1 cellular context compared by ENCODE assay signal in the genomic region with DNA sequence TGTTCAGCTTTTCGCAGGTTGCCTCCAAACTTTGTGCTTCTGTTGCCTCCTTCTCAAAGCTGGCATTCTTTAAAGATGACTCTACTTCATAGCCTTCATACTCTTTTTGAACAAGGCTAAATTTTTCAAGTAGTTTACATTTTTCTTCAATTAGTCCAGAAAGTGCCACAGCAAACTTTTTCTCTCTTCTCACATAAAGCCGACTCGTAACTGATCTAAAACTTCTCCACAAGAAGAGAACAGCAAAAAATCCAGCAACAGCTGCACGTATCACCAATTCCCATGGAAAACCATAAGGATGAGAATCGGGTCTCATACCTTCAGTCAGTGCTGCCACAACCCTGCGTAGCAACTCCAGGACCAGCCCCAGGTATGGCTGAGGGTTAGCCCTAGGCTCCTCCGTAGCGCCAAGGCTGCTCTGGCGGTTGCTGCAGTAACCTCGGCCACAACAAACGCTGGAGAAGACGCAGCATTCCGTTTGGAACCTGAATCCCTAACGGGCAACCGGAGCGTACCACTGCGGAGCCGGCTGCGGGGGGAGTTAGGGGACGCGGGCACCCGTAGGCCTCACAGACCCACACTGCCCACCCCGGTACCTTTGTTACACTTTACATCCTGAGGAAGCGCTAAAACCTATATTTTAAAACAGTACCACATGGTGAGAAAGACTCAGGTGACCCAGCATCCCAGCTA.
TF ChIP-seq lines count a peak whose summit lies in the region.

A gene with protein sequence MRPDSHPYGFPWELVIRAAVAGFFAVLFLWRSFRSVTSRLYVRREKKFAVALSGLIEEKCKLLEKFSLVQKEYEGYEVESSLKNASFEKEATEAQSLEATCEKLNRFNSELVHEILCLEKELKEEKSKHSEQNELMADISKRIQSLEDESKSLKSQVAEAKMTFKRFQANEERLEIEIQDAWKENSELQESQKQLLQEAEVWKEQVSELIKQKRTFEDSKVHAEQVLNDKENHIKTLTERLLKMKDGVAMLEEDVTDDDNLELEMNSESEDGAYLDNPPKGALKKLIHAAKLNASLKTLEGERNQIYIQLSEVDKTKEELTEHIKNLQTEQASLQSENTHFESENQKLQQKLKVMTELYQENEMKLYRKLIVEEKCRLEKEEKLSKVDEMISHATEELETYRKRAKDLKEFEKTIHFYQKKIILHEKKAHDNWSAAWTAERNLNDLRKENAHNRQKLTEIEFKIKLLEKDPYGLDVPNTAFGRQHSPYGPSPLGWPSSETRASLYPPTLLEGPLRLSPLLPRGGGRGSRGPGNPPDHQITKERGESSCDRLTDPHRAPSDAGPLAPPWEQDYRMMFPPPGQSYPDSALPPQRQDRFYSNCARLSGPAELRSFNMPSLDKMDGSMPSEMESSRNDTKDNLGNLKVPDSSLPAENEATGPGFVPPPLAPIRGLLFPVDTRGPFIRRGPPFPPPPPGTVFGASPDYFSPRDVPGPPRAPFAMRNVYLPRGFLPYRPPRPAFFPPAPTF (minus strand): TSS at position 420 of the 693 bp plus-strand sequence. CDS start 104 bp downstream, at position 316.

TF ChIP-seq in H1, 55 proteins besides CTCF, POLR2A, EP300 and RAD21:
- TF ChIP-seq JUND (IDR thresholded peaks at IDR 0.05; ENCODE audit: low read length) = peak; percentile 63
- no peak for TF ChIP-seq BACH1 (IDR thresholded peaks at IDR 0.05; ENCODE audit: low read length)
- no peak for TF ChIP-seq CTBP2 (IDR thresholded peaks at IDR 0.05; ENCODE audit: borderline replicate concordance, insufficient read depth, insufficient read length, low read length)
- TF ChIP-seq CHD1 (IDR thresholded peaks at IDR 0.05; ENCODE audit: low read depth, low read length) = peak; percentile 72; the same call in 1 of the 2 replicates
